ENCODE assay signal across 10 cellular contexts in genomic region chr4:133151681-133152329, GRCh38. TPM values are rescaled to one million over a fixed set of nuclear protein-coding genes. Genes with fewer than 3 reads are reported as not detected.
DNase-seq lines count a peak whose midpoint lies in the region; ATAC-seq and TF ChIP-seq lines count a peak whose summit lies in the region.
"Had no signal": no experiment of that assay in that cellular context is flagged by ENCODE, and none has a peak within 500 bp of the region (broad histone marks: within the 10 kb centered on the region; RNA-seq: fewer than 3 reads in every experiment).

No MANE protein-coding gene starts in this region.

- TF ChIP-seq CTCF in BE2C (IDR thresholded peaks at IDR 0.05; ENCODE audit: low read depth, low read length) (peak; percentile 65), osteoblast (IDR thresholded peaks at IDR 0.05; ENCODE audit: extremely low read depth, low read depth, low read length) (no peak)

- H3K36me3 ChIP-seq in BE2C (no peaks in the 10 kb centered on the region), esophagus (ENCODE audit: control insufficient read depth in 2 of 2, insufficient read depth in 2 of 2, low read length in 1 of 2) (no peaks in the 10 kb centered on the region), osteoblast (ENCODE audit: insufficient read depth, low read length) (no peaks in the 10 kb centered on the region), HAP-1 (replicated peaks) (no peaks in the 10 kb centered on the region)

- ATAC-seq in HG02759 (IDR thresholded peaks at IDR 0.05; ENCODE audit: unreplicated experiment), result no peak
- ATAC-seq in HG02840 (IDR thresholded peaks at IDR 0.05; ENCODE audit: low FRiP score, unreplicated experiment), result no peak
- ATAC-seq in GM21526 (IDR thresholded peaks at IDR 0.05; ENCODE audit: low FRiP score, unreplicated experiment), result no peak
- ATAC-seq: left colon had no signal

- H3K4me3 ChIP-seq in BE2C (ENCODE audit: low read depth, low read length) (peak overlapping the region; percentile 94), esophagus (ENCODE audit: low read depth in 1 of 2, low read length in 2 of 2) (peak overlapping the region; percentile 4 to 14), osteoblast (ENCODE audit: insufficient read depth, low read length) (peak overlapping the region; percentile 77), HAP-1 (no peak overlapping the region)

- H3K27ac ChIP-seq in esophagus (ENCODE audit: low read depth in 2 of 2, low read length in 1 of 2) (no peak overlapping the region), osteoblast (ENCODE audit: low read depth, low read length) (no peak overlapping the region)

- no peaks in the 10 kb centered on the region for H3K9me3 ChIP-seq in BE2C
- H3K9me3 ChIP-seq in esophagus (ENCODE audit: control insufficient read depth in 2 of 2, insufficient read depth in 1 of 2, low read depth in 1 of 2, low read length in 1 of 2), result peaks cover 0 to 14% of the 10 kb centered on the region in 2 donors
- no peaks in the 10 kb centered on the region for H3K9me3 ChIP-seq in osteoblast (ENCODE audit: low read depth, low read length)
- H3K9me3 ChIP-seq in HAP-1, result peaks cover 7% of the 10 kb centered on the region; the same call in 1 of the 2 replicates

- H3K4me1 ChIP-seq in BE2C, result peaks cover 11% of the 10 kb centered on the region
- peaks cover 12 to 19% of the 10 kb centered on the region in 2 donors for H3K4me1 ChIP-seq in esophagus (ENCODE audit: control insufficient read depth in 2 of 2, insufficient read depth in 2 of 2, low read length in 1 of 2)
- peaks cover 42% of the 10 kb centered on the region for H3K4me1 ChIP-seq in osteoblast (ENCODE audit: insufficient read depth, low read length)
- H3K4me1 ChIP-seq in HAP-1, result peaks cover 3% of the 10 kb centered on the region

- peaks cover 4% of the 10 kb centered on the region for H3K79me2 ChIP-seq in osteoblast (ENCODE audit: insufficient read depth, low read length)

- in situ Hi-C loops in HAP-1 (cut with MboI; ENCODE audit: low sequenced_read_pairs), result no loop called here

- no peaks in the 10 kb centered on the region for H3K27me3 ChIP-seq in BE2C
- peaks cover 0 to 34% of the 10 kb centered on the region in 2 donors for H3K27me3 ChIP-seq in esophagus (ENCODE audit: control insufficient read depth in 1 of 2, insufficient read depth in 2 of 2, low read length in 2 of 2)
- peaks cover 32% of the 10 kb centered on the region for H3K27me3 ChIP-seq in osteoblast (ENCODE audit: insufficient read depth, low read length)
- no peaks in the 10 kb centered on the region for H3K27me3 ChIP-seq in HAP-1 (ENCODE audit: low read depth)

- peak overlapping the region; percentile 99 for H3K4me2 ChIP-seq in osteoblast (ENCODE audit: insufficient read depth, low read length)

- 3 to 5% methylated on average over 63 of the region's 63 CpGs for WGBS in esophagus, 2 donors

- no peaks in the 10 kb centered on the region for H4K20me1 ChIP-seq in osteoblast (ENCODE audit: insufficient read depth, low read length)

- H2AFZ ChIP-seq in osteoblast (ENCODE audit: low read length), result peak overlapping the region; percentile 82

- DNase-seq in BE2C, result peak; percentile 90
- DNase-seq in HuH-7 (ENCODE audit: low spot score), result peak; percentile 1
- DNase-seq in osteoblast (ENCODE audit: insufficient read length, low spot score, missing footprints), result peak; percentile 74
- DNase-seq in HAP-1 (ENCODE audit: low spot score in 2 of 2), result no peak
- DNase-seq: left colon had no signal

RNA-seq across cellular contexts. Expression of gene PCDH10, which starts 2.7 kb away (rescaled TPM):
- polyA plus RNA-seq in BE2C (2012; ENCODE audit: insufficient read depth, insufficient read length, low read depth), result 12.3 TPM
- polyA plus RNA-seq in esophagus, result under 1 TPM; 0.04 to 0.06 TPM
- 3.8 and 5.1 TPM in 2 replicates for total RNA-seq in osteoblast
- polyA plus RNA-seq: IgD-negative memory B cell had no signal

Comparison
In these comparisons a context has a peak if more than half of its experiments do, and no peak if none do; other contexts are left out.
1. DNase-seq: peak in BE2C (single experiment), HuH-7 (single experiment) and osteoblast (single experiment); none in HAP-1 (0 of 2).